12 cellular contexts compared by ENCODE assay signal in genomic region chr7:82615527-82615926, GRCh38.
A peak's percentile ranks its signal among the peaks of the same experiment; 100 is the strongest.
DNase-seq lines count a peak whose midpoint lies in the region; ATAC-seq, FAIRE-seq and TF ChIP-seq lines count a peak whose summit lies in the region.
"Had no signal": no experiment of that assay in that cellular context is flagged by ENCODE, and none has a peak within 500 bp of the region (broad histone marks: within the 10 kb centered on the region; RNA-seq: fewer than 3 reads in every experiment).

No MANE protein-coding gene starts in this region.

- H3K27ac ChIP-seq in GM12878 (ENCODE audit: control insufficient read depth, insufficient read depth): no peak overlapping the region
- H3K27ac ChIP-seq: adrenal gland had no signal

- CTCF ChIA-PET in GM12878 (lab: Yijun Ruan, JAX): interaction anchor here (0.7 to 4.8 kb wide), 6 partner anchors 8 to 572 kb away, joined by 3 to 28 read pairs (median 4); no protein-coding TSS in a partner anchor
- CTCF ChIA-PET in activated CD8-positive, alpha-beta T cell treated with anti-CD3 and anti-CD28 coated beads, Interleukin-2, amount 10 ng/mL, durations not matched to agents 7 days and 5 days (lab: Charles Lee): interaction anchor here (1.2 kb wide), 2 partner anchors 10 to 112 kb away, joined by 3 to 4 read pairs; no protein-coding TSS in a partner anchor

- no peak overlapping the region for H3K4me3 ChIP-seq in GM12878
- H3K4me3 ChIP-seq: adrenal gland had no signal

- no peaks in the 10 kb centered on the region for H3K4me1 ChIP-seq in GM12878 (ENCODE audit: control insufficient read depth, insufficient read depth, low read length)
- H3K4me1 ChIP-seq: adrenal gland had no signal

- ATAC-seq in GM21619 (IDR thresholded peaks at IDR 0.05; ENCODE audit: unreplicated experiment) (peak; percentile 77), HG03521 (IDR thresholded peaks at IDR 0.05; ENCODE audit: unreplicated experiment) (peak; percentile 51), GM12878 (peak; percentile 97), HG03439 (IDR thresholded peaks at IDR 0.05; ENCODE audit: unreplicated experiment) (no peak)
- ATAC-seq in activated CD8-positive, alpha-beta T cell treated with anti-CD3 and anti-CD28 coated beads, Interleukin-2, amount 10 ng/mL, durations not matched to agents 7 days and 5 days: no peak

- H3K4me2 ChIP-seq in GM12878 (ENCODE audit: control insufficient read depth, insufficient read depth): no peak overlapping the region

- no peaks in the 10 kb centered on the region for H3K79me2 ChIP-seq in GM12878 (ENCODE audit: control insufficient read depth, insufficient read depth, low read length)

- H3K9me3 Mint-ChIP-seq in activated CD8-positive, alpha-beta T cell treated with anti-CD3 and anti-CD28 coated beads, Interleukin-2, amount 10 ng/mL, durations not matched to agents 7 days and 5 days (ENCODE audit: insufficient read depth): no peaks in the 10 kb centered on the region

- no peak for TF ChIP-seq RAD21 in GM12878 (IDR thresholded peaks at IDR 0.05; ENCODE audit: insufficient read depth, low read depth, low read length)

- SMC1A ChIA-PET in GM12878 (lab: Charles Lee; ENCODE audit: uncharacterized antibody, unreplicated experiment): interaction anchor here (0.6 to 2.8 kb wide), 11 partner anchors 9 to 501 kb away, joined by 3 to 12 read pairs (median 3); no protein-coding TSS in a partner anchor

- RAD21 ChIA-PET in GM12878 (lab: Charles Lee; ENCODE audit: unreplicated experiment): interaction anchor here (1.5 to 1.9 kb wide), 4 partner anchors 9 to 1114 kb away, joined by 4 to 8 read pairs (median 6); no protein-coding TSS in a partner anchor

- no peaks in the 10 kb centered on the region for H3K27me3 ChIP-seq in GM12878 (replicated peaks in 1 of 2; ENCODE audit: control insufficient read depth in 2 of 2, insufficient read depth in 2 of 2, low read length in 1 of 2)
- H3K27me3 ChIP-seq: adrenal gland had no signal

- H3K9ac ChIP-seq in GM12878 (ENCODE audit: control insufficient read depth, insufficient read depth, low read length): no peak overlapping the region

- H2AFZ ChIP-seq in GM12878 (ENCODE audit: control insufficient read depth, low read depth, low read length): no peak overlapping the region

- intact Hi-C loops in GM12878 (cut with micrococcal nuclease; ENCODE audit: unreplicated experiment): no loop called here

- in situ Hi-C loops in GM12878 (cut with MboI): no loop called here

- H3K27ac Mint-ChIP-seq in activated CD8-positive, alpha-beta T cell treated with anti-CD3 and anti-CD28 coated beads, Interleukin-2, amount 10 ng/mL, durations not matched to agents 7 days and 5 days: no peak overlapping the region

- TF ChIP-seq CTCF in GM10266 (IDR thresholded peaks at IDR 0.05; ENCODE audit: control insufficient read depth, insufficient read depth, low read depth, missing control alignments): no peak
- no peak for TF ChIP-seq CTCF in GM12878 (IDR thresholded peaks at IDR 0.05 in 2 of 3, conservative IDR thresholded peaks at IDR 0.05 in 1 of 3; ENCODE audit: control insufficient read depth in 2 of 3, extremely low read depth in 1 of 3, insufficient read depth in 1 of 3, low read depth in 3 of 3, low read length in 3 of 3)

- H4K20me1 ChIP-seq in GM12878 (ENCODE audit: control insufficient read depth, insufficient read depth): no peaks in the 10 kb centered on the region

- H3K36me3 Mint-ChIP-seq in activated CD8-positive, alpha-beta T cell treated with anti-CD3 and anti-CD28 coated beads, Interleukin-2, amount 10 ng/mL, durations not matched to agents 7 days and 5 days (ENCODE audit: low read depth): no peaks in the 10 kb centered on the region

- no peak overlapping the region for H3K4me3 Mint-ChIP-seq in activated CD8-positive, alpha-beta T cell treated with anti-CD3 and anti-CD28 coated beads, Interleukin-2, amount 10 ng/mL, durations not matched to agents 7 days and 5 days

- no TSS peak for BruUV-seq in GM12878 (replicated peaks; lab: Mats Ljungman, UMichigan)

- no peaks in the 10 kb centered on the region for H3K27me3 Mint-ChIP-seq in activated CD8-positive, alpha-beta T cell treated with anti-CD3 and anti-CD28 coated beads, Interleukin-2, amount 10 ng/mL, durations not matched to agents 7 days and 5 days (ENCODE audit: low read depth)

- POLR2A ChIA-PET in GM12878 (lab: Charles Lee): interaction anchor here (1.0 to 1.2 kb wide), 3 partner anchors 9 to 609 kb away, joined by 3 to 4 read pairs (median 3); no protein-coding TSS in a partner anchor
- POLR2A ChIA-PET in activated CD8-positive, alpha-beta T cell treated with anti-CD3 and anti-CD28 coated beads, Interleukin-2, amount 10 ng/mL, durations not matched to agents 7 days and 5 days (lab: Charles Lee): no interaction called here

- H3K4me1 Mint-ChIP-seq in activated CD8-positive, alpha-beta T cell treated with anti-CD3 and anti-CD28 coated beads, Interleukin-2, amount 10 ng/mL, durations not matched to agents 7 days and 5 days (ENCODE audit: low read depth): no peaks in the 10 kb centered on the region

- TF ChIP-seq POLR2A in GM12878 (IDR thresholded peaks at IDR 0.05; ENCODE audit: low read depth, low read length): no peak

- H3K9me3 ChIP-seq in GM12878 (replicated peaks; ENCODE audit: control insufficient read depth, insufficient read depth, low read length): no peaks in the 10 kb centered on the region
- H3K9me3 ChIP-seq: adrenal gland had no signal

- no peaks in the 10 kb centered on the region for H3K36me3 ChIP-seq in GM12878 (ENCODE audit: control insufficient read depth in 2 of 2, insufficient read depth in 2 of 2, low read length in 1 of 2)
- H3K36me3 ChIP-seq: adrenal gland had no signal

- 0% methylated on average over 3 of the region's 3 CpGs for WGBS in GM12878 (ENCODE audit: insufficient coverage, insufficient replicate concordance, low lambda C conversion rate, missing lambda C conversion rate)

- no peak for FAIRE-seq in GM12878 (lab: Jason Lieb, UNC)

- DNase-seq in GM10266 (ENCODE audit: extremely low spot score): peak; percentile 10
- no peak for DNase-seq in GM12878 (ENCODE audit: low read depth, low spot score)
- no peak for DNase-seq in NCI-H526 (lab: John Stamatoyannopoulos, UW)
- no peak for DNase-seq in activated CD8-positive, alpha-beta T cell treated with anti-CD3 and anti-CD28 coated beads, Interleukin-2, amount 10 ng/mL, durations not matched to agents 7 days and 5 days
- no peak for DNase-seq in NK-92 treated with Interleukin-12 subunit alpha and Interleukin-12 subunit beta, amount 100 ng/mL, for 24 hours (lab: John Stamatoyannopoulos, UW)
- DNase-seq: activated CD4-positive, alpha-beta T cell treated with anti-CD3 and anti-CD28 coated beads, Interleukin-2, amount 50 U/mL, for 4 hours; effector memory CD4-positive, alpha-beta T cell; NCI-H1092 had no signal

- TF ChIP-seq EP300 in GM12878 (IDR thresholded peaks at IDR 0.05; ENCODE audit: borderline replicate concordance in 1 of 2, control insufficient read depth in 1 of 2, low read depth in 2 of 2, low read length in 2 of 2): no peak

TF ChIP-seq in GM12878, 131 proteins besides CTCF, POLR2A, EP300 and RAD21 (continues in another document):
- TF ChIP-seq SKIL (IDR thresholded peaks at IDR 0.05; ENCODE audit: low read depth, poor library complexity, severe bottlenecking) (no peak), SPI1 (IDR thresholded peaks at IDR 0.05; ENCODE audit: borderline replicate concordance, insufficient read depth, low read depth, low read length) (peak; percentile 97), CBX3 (IDR thresholded peaks at IDR 0.05; ENCODE audit: borderline replicate concordance, low read depth) (no peak), IKZF1 (conservative IDR thresholded peaks at IDR 0.05) (peak; percentile 36; the same call in 1 of the 2 replicates), SREBF2 (IDR thresholded peaks at IDR 0.05; ENCODE audit: low read length) (no peak), RELB (IDR thresholded peaks at IDR 0.05; ENCODE audit: low read depth) (peak; percentile 31; the same call in 1 of the 2 replicates), BHLHE40 (IDR thresholded peaks at IDR 0.05; ENCODE audit: borderline replicate concordance in 1 of 2, low read depth in 2 of 2, low read length in 1 of 2) (peak in 1 of 2 experiments; percentile 12; a peak in 1 of 4 replicates), RUNX3 (IDR thresholded peaks at IDR 0.05; ENCODE audit: low read length) (peak; percentile 66), BCL11A (IDR thresholded peaks at IDR 0.05; ENCODE audit: low read depth, low read length) (0 out of 2 replicates have a peak, but pooled peaks have one; percentile 33), EED (IDR thresholded peaks at IDR 0.05; ENCODE audit: low read depth) (peak; percentile 48; the same call in 1 of the 2 replicates), YY1 (IDR thresholded peaks at IDR 0.05; ENCODE audit: low read depth, low read length) (0 out of 2 replicates have a peak, but pooled peaks have one; percentile 28)

Comparison
In these comparisons a context has a peak if more than half of its experiments do, and no peak if none do; other contexts are left out.
1. ATAC-seq: peak in GM21619 (single experiment), HG03521 (single experiment) and GM12878 (single experiment); none in HG03439 (single experiment) and activated CD8-positive, alpha-beta T cell treated with anti-CD3 and anti-CD28 coated beads, Interleukin-2, amount 10 ng/mL, durations not matched to agents 7 days and 5 days (single experiment).